ENCODE assay signal across 8 cellular contexts in genomic region chr15:74695597-74696397, GRCh38. TPM values are rescaled to one million over a fixed set of nuclear protein-coding genes. Genes with fewer than 3 reads are reported as not detected.
DNase-seq lines count a peak whose midpoint lies in the region; ATAC-seq and TF ChIP-seq lines count a peak whose summit lies in the region.

Gene EDC3 (minus strand): TSS chr15:74696024. CDS start chr15:74675124, 20,900 bp downstream.

- TF ChIP-seq CTCF in 22Rv1 (IDR thresholded peaks at IDR 0.05) (no peak), choroid plexus epithelial cell (conservative IDR thresholded peaks at IDR 0.05; ENCODE audit: low read depth, low read length) (no peak)

- peaks cover 27% of the 10 kb centered on the region for H3K4me1 Mint-ChIP-seq in activated CD4-positive, alpha-beta T cell treated with anti-CD3 and anti-CD28 coated beads for 36 hours

- CTCF ChIA-PET in activated CD4-positive, alpha-beta T cell treated with anti-CD3 and anti-CD28 coated beads for 36 hours (lab: Charles Lee) = interaction anchor here (0.5 to 1.3 kb wide), 8 partner anchors 24 to 797 kb away, joined by 3 to 4 read pairs (median 3); no protein-coding TSS in a partner anchor

- peak; percentile 52 for DNase-seq in NCI-H446 treated with DMSO at 0.1 percent for 48 hours (lab: John Stamatoyannopoulos, UW)
- DNase-seq in activated CD4-positive, alpha-beta T cell treated with anti-CD3 and anti-CD28 coated beads for 36 hours = peak; percentile 92
- DNase-seq in choroid plexus epithelial cell (ENCODE audit: low read depth) = peak; percentile 76
- peak; percentile 63 for DNase-seq in kidney glomerular epithelial cell (lab: John Stamatoyannopoulos, UW)
- DNase-seq in stimulated activated CD4-positive, alpha-beta T cell treated with anti-CD3 and anti-CD28 coated beads, Interleukin-15, amount 100 ng/mL, for 48 hours (ENCODE audit: low read depth in 2 of 2) = peak; percentile 71 to 81

- intact Hi-C loops in activated CD4-positive, alpha-beta T cell treated with anti-CD3 and anti-CD28 coated beads for 36 hours (cut with DNase I, micrococcal nuclease) = loop anchor here in 1 of 2 experiments (1.0 to 10.0 kb wide), 7 partner anchors 80 to 701 kb away; partner anchors contain the start of genes ARID3B, CLK3, COX5A and PML

- H3K27ac Mint-ChIP-seq in activated CD4-positive, alpha-beta T cell treated with anti-CD3 and anti-CD28 coated beads for 36 hours = peak within 1 kb of the TSS; percentile 99

- peak within 1 kb of the TSS; percentile 54 for H3K27ac ChIP-seq in 22Rv1

- peak within 1 kb of the TSS; percentile 98 for H3K4me3 Mint-ChIP-seq in activated CD4-positive, alpha-beta T cell treated with anti-CD3 and anti-CD28 coated beads for 36 hours

- H3K4me3 ChIP-seq in choroid plexus epithelial cell (ENCODE audit: low read depth, low read length) = peak within 1 kb of the TSS; percentile 93

- TF ChIP-seq POLR2A in GM18526 (IDR thresholded peaks at IDR 0.05; ENCODE audit: extremely low read depth, insufficient read length) = peak; percentile 66

- peaks cover 2% of the 10 kb centered on the region for H3K36me3 Mint-ChIP-seq in activated CD4-positive, alpha-beta T cell treated with anti-CD3 and anti-CD28 coated beads for 36 hours (ENCODE audit: low read depth)

- POLR2A ChIA-PET in activated CD4-positive, alpha-beta T cell treated with anti-CD3 and anti-CD28 coated beads for 36 hours (lab: Charles Lee) = no interaction called here

- H3K9me3 Mint-ChIP-seq in activated CD4-positive, alpha-beta T cell treated with anti-CD3 and anti-CD28 coated beads for 36 hours (ENCODE audit: low read depth) = no peaks in the 10 kb centered on the region

- no peaks in the 10 kb centered on the region for H3K27me3 Mint-ChIP-seq in activated CD4-positive, alpha-beta T cell treated with anti-CD3 and anti-CD28 coated beads for 36 hours

- ATAC-seq in HG03139 (IDR thresholded peaks at IDR 0.05; ENCODE audit: unreplicated experiment) = peak; percentile 75
- ATAC-seq in activated CD4-positive, alpha-beta T cell treated with anti-CD3 and anti-CD28 coated beads for 36 hours = peak; percentile 91

RNA-seq across cellular contexts. Expression of gene EDC3, which starts in this region (rescaled TPM):
- total RNA-seq in activated CD4-positive, alpha-beta T cell treated with anti-CD3 and anti-CD28 coated beads for 36 hours = 10 to 100 TPM; 44.7 to 45.0 TPM

Comparison
In these comparisons a context has a peak if more than half of its experiments do, and no peak if none do; other contexts are left out.
1. Peak in every context shown above with its lines: DNase-seq, ATAC-seq, H3K4me3 ChIP-seq and H3K27ac ChIP-seq.